1 cellular context compared by ENCODE assay signal in genomic region chr16:87185313-87185712, GRCh38.
TF ChIP-seq lines count a peak whose summit lies in the region.

No MANE protein-coding gene starts in this region.

TF ChIP-seq in HepG2, 621 proteins besides CTCF, POLR2A, EP300 and RAD21:
- TF ChIP-seq ZBTB46 (CRISPR knock-in tag; IDR thresholded peaks at IDR 0.05; ENCODE audit: borderline replicate concordance) (no peak), STAG1 (CRISPR knock-in tag; IDR thresholded peaks at IDR 0.05) (peak; percentile 38), MAFF (IDR thresholded peaks at IDR 0.05; ENCODE audit: low read depth, low read length) (no peak), ZNF230 (CRISPR knock-in tag; IDR thresholded peaks at IDR 0.05) (no peak), RFX3 (CRISPR knock-in tag; IDR thresholded peaks at IDR 0.05) (no peak), ONECUT2 (CRISPR knock-in tag; IDR thresholded peaks at IDR 0.05) (no peak)
- TF ChIP-seq, protein P1, sequence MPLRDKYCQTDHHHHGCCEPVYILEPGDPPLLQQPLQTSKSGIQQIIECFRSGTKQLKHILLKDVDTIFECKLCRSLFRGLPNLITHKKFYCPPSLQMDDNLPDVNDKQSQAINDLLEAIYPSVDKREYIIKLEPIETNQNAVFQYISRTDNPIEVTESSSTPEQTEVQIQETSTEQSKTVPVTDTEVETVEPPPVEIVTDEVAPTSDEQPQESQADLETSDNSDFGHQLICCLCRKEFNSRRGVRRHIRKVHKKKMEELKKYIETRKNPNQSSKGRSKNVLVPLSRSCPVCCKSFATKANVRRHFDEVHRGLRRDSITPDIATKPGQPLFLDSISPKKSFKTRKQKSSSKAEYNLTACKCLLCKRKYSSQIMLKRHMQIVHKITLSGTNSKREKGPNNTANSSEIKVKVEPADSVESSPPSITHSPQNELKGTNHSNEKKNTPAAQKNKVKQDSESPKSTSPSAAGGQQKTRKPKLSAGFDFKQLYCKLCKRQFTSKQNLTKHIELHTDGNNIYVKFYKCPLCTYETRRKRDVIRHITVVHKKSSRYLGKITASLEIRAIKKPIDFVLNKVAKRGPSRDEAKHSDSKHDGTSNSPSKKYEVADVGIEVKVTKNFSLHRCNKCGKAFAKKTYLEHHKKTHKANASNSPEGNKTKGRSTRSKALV (CRISPR knock-in tag; IDR thresholded peaks at IDR 0.05): no peak
- TF ChIP-seq, protein P2, sequence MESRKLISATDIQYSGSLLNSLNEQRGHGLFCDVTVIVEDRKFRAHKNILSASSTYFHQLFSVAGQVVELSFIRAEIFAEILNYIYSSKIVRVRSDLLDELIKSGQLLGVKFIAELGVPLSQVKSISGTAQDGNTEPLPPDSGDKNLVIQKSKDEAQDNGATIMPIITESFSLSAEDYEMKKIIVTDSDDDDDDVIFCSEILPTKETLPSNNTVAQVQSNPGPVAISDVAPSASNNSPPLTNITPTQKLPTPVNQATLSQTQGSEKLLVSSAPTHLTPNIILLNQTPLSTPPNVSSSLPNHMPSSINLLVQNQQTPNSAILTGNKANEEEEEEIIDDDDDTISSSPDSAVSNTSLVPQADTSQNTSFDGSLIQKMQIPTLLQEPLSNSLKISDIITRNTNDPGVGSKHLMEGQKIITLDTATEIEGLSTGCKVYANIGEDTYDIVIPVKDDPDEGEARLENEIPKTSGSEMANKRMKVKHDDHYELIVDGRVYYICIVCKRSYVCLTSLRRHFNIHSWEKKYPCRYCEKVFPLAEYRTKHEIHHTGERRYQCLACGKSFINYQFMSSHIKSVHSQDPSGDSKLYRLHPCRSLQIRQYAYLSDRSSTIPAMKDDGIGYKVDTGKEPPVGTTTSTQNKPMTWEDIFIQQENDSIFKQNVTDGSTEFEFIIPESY (CRISPR knock-in tag; IDR thresholded peaks at IDR 0.05): no peak
- TF ChIP-seq, protein P3, sequence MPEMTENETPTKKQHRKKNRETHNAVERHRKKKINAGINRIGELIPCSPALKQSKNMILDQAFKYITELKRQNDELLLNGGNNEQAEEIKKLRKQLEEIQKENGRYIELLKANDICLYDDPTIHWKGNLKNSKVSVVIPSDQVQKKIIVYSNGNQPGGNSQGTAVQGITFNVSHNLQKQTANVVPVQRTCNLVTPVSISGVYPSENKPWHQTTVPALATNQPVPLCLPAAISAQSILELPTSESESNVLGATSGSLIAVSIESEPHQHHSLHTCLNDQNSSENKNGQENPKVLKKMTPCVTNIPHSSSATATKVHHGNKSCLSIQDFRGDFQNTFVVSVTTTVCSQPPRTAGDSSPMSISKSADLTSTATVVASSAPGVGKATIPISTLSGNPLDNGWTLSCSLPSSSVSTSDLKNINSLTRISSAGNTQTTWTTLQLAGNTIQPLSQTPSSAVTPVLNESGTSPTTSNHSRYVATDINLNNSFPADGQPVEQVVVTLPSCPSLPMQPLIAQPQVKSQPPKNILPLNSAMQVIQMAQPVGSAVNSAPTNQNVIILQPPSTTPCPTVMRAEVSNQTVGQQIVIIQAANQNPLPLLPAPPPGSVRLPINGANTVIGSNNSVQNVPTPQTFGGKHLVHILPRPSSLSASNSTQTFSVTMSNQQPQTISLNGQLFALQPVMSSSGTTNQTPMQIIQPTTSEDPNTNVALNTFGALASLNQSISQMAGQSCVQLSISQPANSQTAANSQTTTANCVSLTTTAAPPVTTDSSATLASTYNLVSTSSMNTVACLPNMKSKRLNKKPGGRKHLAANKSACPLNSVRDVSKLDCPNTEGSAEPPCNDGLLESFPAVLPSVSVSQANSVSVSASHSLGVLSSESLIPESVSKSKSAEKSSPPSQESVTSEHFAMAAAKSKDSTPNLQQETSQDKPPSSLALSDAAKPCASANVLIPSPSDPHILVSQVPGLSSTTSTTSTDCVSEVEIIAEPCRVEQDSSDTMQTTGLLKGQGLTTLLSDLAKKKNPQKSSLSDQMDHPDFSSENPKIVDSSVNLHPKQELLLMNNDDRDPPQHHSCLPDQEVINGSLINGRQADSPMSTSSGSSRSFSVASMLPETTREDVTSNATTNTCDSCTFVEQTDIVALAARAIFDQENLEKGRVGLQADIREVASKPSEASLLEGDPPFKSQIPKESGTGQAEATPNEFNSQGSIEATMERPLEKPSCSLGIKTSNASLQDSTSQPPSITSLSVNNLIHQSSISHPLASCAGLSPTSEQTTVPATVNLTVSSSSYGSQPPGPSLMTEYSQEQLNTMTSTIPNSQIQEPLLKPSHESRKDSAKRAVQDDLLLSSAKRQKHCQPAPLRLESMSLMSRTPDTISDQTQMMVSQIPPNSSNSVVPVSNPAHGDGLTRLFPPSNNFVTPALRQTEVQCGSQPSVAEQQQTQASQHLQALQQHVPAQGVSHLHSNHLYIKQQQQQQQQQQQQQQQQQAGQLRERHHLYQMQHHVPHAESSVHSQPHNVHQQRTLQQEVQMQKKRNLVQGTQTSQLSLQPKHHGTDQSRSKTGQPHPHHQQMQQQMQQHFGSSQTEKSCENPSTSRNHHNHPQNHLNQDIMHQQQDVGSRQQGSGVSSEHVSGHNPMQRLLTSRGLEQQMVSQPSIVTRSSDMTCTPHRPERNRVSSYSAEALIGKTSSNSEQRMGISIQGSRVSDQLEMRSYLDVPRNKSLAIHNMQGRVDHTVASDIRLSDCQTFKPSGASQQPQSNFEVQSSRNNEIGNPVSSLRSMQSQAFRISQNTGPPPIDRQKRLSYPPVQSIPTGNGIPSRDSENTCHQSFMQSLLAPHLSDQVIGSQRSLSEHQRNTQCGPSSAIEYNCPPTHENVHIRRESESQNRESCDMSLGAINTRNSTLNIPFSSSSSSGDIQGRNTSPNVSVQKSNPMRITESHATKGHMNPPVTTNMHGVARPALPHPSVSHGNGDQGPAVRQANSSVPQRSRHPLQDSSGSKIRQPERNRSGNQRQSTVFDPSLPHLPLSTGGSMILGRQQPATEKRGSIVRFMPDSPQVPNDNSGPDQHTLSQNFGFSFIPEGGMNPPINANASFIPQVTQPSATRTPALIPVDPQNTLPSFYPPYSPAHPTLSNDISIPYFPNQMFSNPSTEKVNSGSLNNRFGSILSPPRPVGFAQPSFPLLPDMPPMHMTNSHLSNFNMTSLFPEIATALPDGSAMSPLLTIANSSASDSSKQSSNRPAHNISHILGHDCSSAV (CRISPR knock-in tag; IDR thresholded peaks at IDR 0.05; ENCODE audit: borderline replicate concordance): no peak
